ENCODE assay signal across 14 cellular contexts in the genomic region with DNA sequence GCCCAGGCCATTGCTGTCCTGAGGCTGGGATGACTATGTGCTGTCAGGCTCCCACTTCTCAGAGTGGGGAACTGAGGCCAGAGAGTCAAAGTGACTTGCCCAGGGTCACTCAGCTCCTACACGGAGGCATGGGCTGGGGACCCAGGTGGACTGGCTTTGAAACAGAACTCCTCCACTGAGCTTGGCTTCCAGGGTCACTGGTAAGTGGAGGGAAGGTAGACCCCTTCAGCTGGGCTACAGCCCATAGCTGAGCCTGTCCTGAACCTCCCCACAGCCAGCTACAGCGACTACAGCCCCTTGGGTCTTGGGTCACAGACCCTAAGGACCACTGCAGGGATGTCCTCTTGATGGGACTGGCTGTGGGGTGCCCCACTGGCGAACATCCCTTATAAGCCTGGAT.
"Had no signal": no experiment of that assay in that cellular context is flagged by ENCODE, and none has a peak within 500 bp of the region (broad histone marks: within the 10 kb centered on the region; RNA-seq: fewer than 3 reads in every experiment).

No MANE protein-coding gene starts in this region.

- H3K4me3 Mint-ChIP-seq: dendritic cell treated with granulocyte-macrophage colony-stimulating factor and Interleukin-4, amounts not matched to agents 40 ng/mL and 50 ng/mL, for 4 days; mesothelial cell of epicardium; natural killer cell treated with Interleukin-12 subunit alpha and Interleukin-12 subunit beta and Interleukin-15 and Interleukin-18, amount 100 ng/mL, for 72 hours had no signal

- H3K36me3 Mint-ChIP-seq: natural killer cell treated with Interleukin-12 subunit alpha and Interleukin-12 subunit beta and Interleukin-15 and Interleukin-18, amount 100 ng/mL, for 72 hours had no signal

- H3K4me1 Mint-ChIP-seq: mesothelial cell of epicardium had no signal

- H3K9me3 Mint-ChIP-seq: mesothelial cell of epicardium; natural killer cell treated with Interleukin-12 subunit alpha and Interleukin-12 subunit beta and Interleukin-15 and Interleukin-18, amount 100 ng/mL, for 72 hours had no signal

- H3K27me3 Mint-ChIP-seq: dendritic cell treated with granulocyte-macrophage colony-stimulating factor and Interleukin-4, amounts not matched to agents 40 ng/mL and 50 ng/mL, for 4 days; natural killer cell treated with Interleukin-12 subunit alpha and Interleukin-12 subunit beta and Interleukin-15 and Interleukin-18, amount 100 ng/mL, for 72 hours had no signal

- DNase-seq: erythroblast; heart left ventricle; hippocampal formation; kidney glomerular epithelial cell; mammary epithelial cell; right cardiac atrium; small intestine; stimulated activated CD4-positive, alpha-beta T cell treated with anti-CD3 and anti-CD28 coated beads, Interleukin-2, amount 100 ng/mL, for 48 hours; stimulated activated naive CD8-positive, alpha-beta T cell treated with anti-CD3 and anti-CD28 coated beads, Interleukin-15, Interleukin-2, amounts not matched to agents 100 U/mL and 50 U/mL, for 24 hours; thyroid gland; uterus had no signal

- H3K27ac Mint-ChIP-seq: dendritic cell treated with granulocyte-macrophage colony-stimulating factor and Interleukin-4, amounts not matched to agents 40 ng/mL and 50 ng/mL, for 4 days; mesothelial cell of epicardium; natural killer cell treated with Interleukin-12 subunit alpha and Interleukin-12 subunit beta and Interleukin-15 and Interleukin-18, amount 100 ng/mL, for 72 hours had no signal

- ATAC-seq: natural killer cell treated with Interleukin-12 subunit alpha and Interleukin-12 subunit beta and Interleukin-15 and Interleukin-18, amount 100 ng/mL, for 72 hours; right cardiac atrium; stimulated activated naive CD8-positive, alpha-beta T cell treated with anti-CD3 and anti-CD28 coated beads, Interleukin-15, Interleukin-2, amounts not matched to agents 100 U/mL and 50 U/mL, for 24 hours had no signal
